In genomic region chr5:143796110-143796509, GRCh38 we compare ENCODE assay signal across 19 cellular contexts. TPM values are rescaled to one million over a fixed set of nuclear protein-coding genes. Genes with fewer than 3 reads are reported as not detected.
A peak's percentile ranks its signal among the peaks of the same experiment; 100 is the strongest.
DNase-seq lines count a peak whose midpoint lies in the region; TF ChIP-seq lines count a peak whose summit lies in the region.
"Had no signal": no experiment of that assay in that cellular context is flagged by ENCODE, and none has a peak within 500 bp of the region (broad histone marks: within the 10 kb centered on the region; RNA-seq: fewer than 3 reads in every experiment).

No MANE protein-coding gene starts in this region.

- H3K9me3 Mint-ChIP-seq in dendritic cell treated with granulocyte-macrophage colony-stimulating factor and Interleukin-4, amounts not matched to agents 40 ng/mL and 50 ng/mL, for 4 days: no peaks in the 10 kb centered on the region
- H3K9me3 Mint-ChIP-seq: CD8-positive, alpha-beta T cell; IgD-negative memory B cell had no signal

- no peak for TF ChIP-seq CTCF in ascending aorta (IDR thresholded peaks at IDR 0.05)

- no peaks in the 10 kb centered on the region for H3K27me3 Mint-ChIP-seq in dendritic cell treated with granulocyte-macrophage colony-stimulating factor and Interleukin-4, amounts not matched to agents 40 ng/mL and 50 ng/mL, for 4 days
- H3K27me3 Mint-ChIP-seq: IgD-negative memory B cell had no signal

- peak overlapping the region; percentile 48 for H3K27ac Mint-ChIP-seq in dendritic cell treated with granulocyte-macrophage colony-stimulating factor and Interleukin-4, amounts not matched to agents 40 ng/mL and 50 ng/mL, for 4 days
- H3K27ac Mint-ChIP-seq: CD8-positive, alpha-beta T cell had no signal

- H3K36me3 Mint-ChIP-seq in dendritic cell treated with granulocyte-macrophage colony-stimulating factor and Interleukin-4, amounts not matched to agents 40 ng/mL and 50 ng/mL, for 4 days (ENCODE audit: low read depth): no peaks in the 10 kb centered on the region
- H3K36me3 Mint-ChIP-seq: CD8-positive, alpha-beta T cell had no signal

- no peak overlapping the region for H3K4me3 Mint-ChIP-seq in dendritic cell treated with granulocyte-macrophage colony-stimulating factor and Interleukin-4, amounts not matched to agents 40 ng/mL and 50 ng/mL, for 4 days
- H3K4me3 Mint-ChIP-seq: CD8-positive, alpha-beta T cell; IgD-negative memory B cell had no signal

- peak; percentile 65 for DNase-seq in NCI-H1105 treated with DMSO at 0.1 percent for 48 hours (lab: John Stamatoyannopoulos, UW)
- DNase-seq in NCI-H1105 (lab: John Stamatoyannopoulos, UW): no peak
- peak; percentile 12 for DNase-seq in medulla oblongata (ENCODE audit: extremely low spot score)
- DNase-seq in activated CD4-positive, CD25-positive, alpha-beta regulatory T cell treated with anti-CD3 and anti-CD28 coated beads, Interleukin-2, amount 50 U/mL, for 72 hours: no peak
- no peak for DNase-seq in posterior cingulate gyrus
- DNase-seq in iPS-NIHi11 (ENCODE audit: low spot score): no peak
- no peak for DNase-seq in ascending aorta (ENCODE audit: low spot score in 2 of 2)
- DNase-seq: 8988T; CD8-positive, alpha-beta T cell; H7; NCI-H1436 treated with DMSO at 0.1 percent for 48 hours; NCI-H2029 treated with DMSO at 0.1 percent for 48 hours; NCI-H2171 treated with DMSO at 0.1 percent for 48 hours; NCI-H446 treated with DMSO at 0.1 percent for 48 hours; NCI-H748 treated with DMSO at 0.1 percent for 48 hours; PC-9 had no signal

- H3K27me3 ChIP-seq in ascending aorta: no peaks in the 10 kb centered on the region

- peaks cover 33% of the 10 kb centered on the region for H3K4me1 Mint-ChIP-seq in dendritic cell treated with granulocyte-macrophage colony-stimulating factor and Interleukin-4, amounts not matched to agents 40 ng/mL and 50 ng/mL, for 4 days (ENCODE audit: low read depth)

- peaks cover 0 to 2% of the 10 kb centered on the region in 2 donors for H3K4me1 ChIP-seq in ascending aorta

- no peaks in the 10 kb centered on the region for H3K36me3 ChIP-seq in ascending aorta

- H3K4me3 ChIP-seq in ascending aorta: no peak overlapping the region
- H3K4me3 ChIP-seq: PC-9 had no signal

- H3K27ac ChIP-seq in ascending aorta: no peak overlapping the region
- H3K27ac ChIP-seq: PC-9 had no signal

- intact Hi-C loops in dendritic cell treated with granulocyte-macrophage colony-stimulating factor and Interleukin-4, amounts not matched to agents 40 ng/mL and 50 ng/mL, for 4 days (cut with micrococcal nuclease): no loop called here
- intact Hi-C loops in posterior cingulate gyrus (cut with DNase I): no loop called here
- intact Hi-C loops in ascending aorta (cut with DNase I): no loop called here

- no peaks in the 10 kb centered on the region for H3K9me3 ChIP-seq in ascending aorta

RNA-seq across cellular contexts. Expression of gene HMHB1, which starts 15.9 kb away (rescaled TPM):
- not detected for total RNA-seq in ascending aorta
- total RNA-seq: CD8-positive, alpha-beta T cell; H7; HT1080; PC-9 had no signal

Comparison
In these comparisons a context has a peak if more than half of its experiments do, and no peak if none do; other contexts are left out.
1. DNase-seq: peak in NCI-H1105 treated with DMSO at 0.1 percent for 48 hours (single experiment) and medulla oblongata (single experiment); none in NCI-H1105 (single experiment), activated CD4-positive, CD25-positive, alpha-beta regulatory T cell treated with anti-CD3 and anti-CD28 coated beads, Interleukin-2, amount 50 U/mL, for 72 hours (single experiment), posterior cingulate gyrus (0 of 10), iPS-NIHi11 (single experiment) and ascending aorta (0 of 2).